9 cellular contexts compared by ENCODE assay signal in the genomic region with DNA sequence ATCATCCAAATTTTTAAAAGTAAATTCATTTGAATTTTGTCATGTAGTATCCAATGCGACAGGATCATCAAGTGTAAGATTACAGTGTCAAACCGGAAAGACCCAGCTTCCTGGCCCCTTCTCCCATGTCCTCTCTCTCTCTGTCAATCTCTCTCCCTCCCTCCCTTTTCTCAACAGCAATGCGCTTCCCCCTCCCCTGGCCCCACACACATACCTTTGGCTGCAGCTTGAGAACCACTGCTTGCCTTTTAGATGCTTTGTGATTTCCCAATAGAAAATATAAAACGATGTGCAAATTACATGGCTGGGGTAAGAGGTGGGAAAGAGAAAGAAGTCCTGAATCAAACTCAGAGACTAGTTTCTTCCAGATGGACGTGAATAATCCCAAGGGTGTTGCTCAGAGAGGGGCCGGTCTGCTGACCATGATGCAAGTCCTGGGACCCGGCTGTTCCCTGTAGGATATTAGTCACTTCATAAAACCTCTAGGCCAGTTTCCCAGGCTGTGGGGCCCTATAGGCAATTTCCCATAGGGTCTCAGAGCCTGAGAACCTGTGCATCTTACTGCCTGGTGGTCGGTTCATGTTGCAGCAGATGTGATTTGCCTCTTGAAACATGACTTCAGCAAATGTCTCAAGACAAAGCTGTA. TPM values are rescaled to one million over a fixed set of nuclear protein-coding genes. Genes with fewer than 3 reads are reported as not detected.
DNase-seq lines count a peak whose midpoint lies in the region; ATAC-seq and TF ChIP-seq lines count a peak whose summit lies in the region.
"Had no signal": no experiment of that assay in that cellular context is flagged by ENCODE, and none has a peak within 500 bp of the region (broad histone marks: within the 10 kb centered on the region; RNA-seq: fewer than 3 reads in every experiment).

No MANE protein-coding gene starts in this region.

- H3K79me2 ChIP-seq in DOHH2 (ENCODE audit: control insufficient read depth, low read length) = peaks cover 1% of the 10 kb centered on the region; the same call in 1 of the 2 replicates

- H3K27ac Mint-ChIP-seq in T-helper 17 cell = peak overlapping the region; percentile 98

- no peaks in the 10 kb centered on the region for H3K9me2 ChIP-seq in DOHH2 (replicated peaks; ENCODE audit: control insufficient read depth, low read length)

- H3F3A ChIP-seq in DOHH2 (ENCODE audit: control insufficient read depth, insufficient read depth) = peaks cover 39% of the 10 kb centered on the region

- intact Hi-C loops in gastrocnemius medialis (cut with DNase I; ENCODE audit: low total_unique reads) = no loop called here

- no peak for TF ChIP-seq EP300 in gastroesophageal sphincter (IDR thresholded peaks at IDR 0.05)

- H3K9me3 ChIP-seq in DOHH2 (ENCODE audit: control insufficient read depth, insufficient read depth, low read length) = no peaks in the 10 kb centered on the region
- no peaks in the 10 kb centered on the region for H3K9me3 ChIP-seq in T-helper 17 cell (ENCODE audit: control insufficient read depth, low read length, poor library complexity, severe bottlenecking)
- H3K9me3 ChIP-seq in gastroesophageal sphincter = no peaks in the 10 kb centered on the region
- no peaks in the 10 kb centered on the region for H3K9me3 ChIP-seq in gastrocnemius medialis

- peaks cover 12% of the 10 kb centered on the region for H3K36me3 ChIP-seq in DOHH2 (ENCODE audit: control insufficient read depth, low read length)
- no peaks in the 10 kb centered on the region for H3K36me3 ChIP-seq in gastroesophageal sphincter
- H3K36me3 ChIP-seq in gastrocnemius medialis = no peaks in the 10 kb centered on the region

- H3K4me1 ChIP-seq in DOHH2 (ENCODE audit: control insufficient read depth, low read length) (peaks cover 100% of the 10 kb centered on the region), gastroesophageal sphincter (no peaks in the 10 kb centered on the region), gastrocnemius medialis (peaks cover 0 to 5% of the 10 kb centered on the region in 2 donors)

- H3K27ac ChIP-seq in DOHH2 (ENCODE audit: low read depth, low read length) (peak overlapping the region; percentile 98), gastroesophageal sphincter (peak overlapping the region in 1 of 4 donors; percentile 41), gastrocnemius medialis (peak overlapping the region; percentile 32 to 75 (median 48))
- H3K27ac ChIP-seq: epithelial cell of prostate had no signal

- no peaks in the 10 kb centered on the region for H4K20me1 ChIP-seq in DOHH2 (ENCODE audit: control insufficient read depth, insufficient read depth, low read depth, low read length)

- 52 to 82% methylated on average over 4 to 7 of the region's 8 CpGs for WGBS in gastroesophageal sphincter (ENCODE audit: low coverage in 1 of 2), 2 donors

- no peak overlapping the region for H3K4me3 Mint-ChIP-seq in T-helper 17 cell

- no peaks in the 10 kb centered on the region for H3K36me3 Mint-ChIP-seq in T-helper 17 cell (ENCODE audit: low read depth)

- no peak for DNase-seq in T-helper 17 cell
- DNase-seq in gastrocnemius medialis = peak; percentile 41 to 58
- DNase-seq in SKM-1 (lab: John Stamatoyannopoulos, UW; ENCODE audit: unreplicated experiment) = no peak
- DNase-seq in NCI-H1105 treated with DMSO at 0.1 percent for 48 hours (lab: John Stamatoyannopoulos, UW) = no peak

- peaks cover 78% of the 10 kb centered on the region for H3K4me1 Mint-ChIP-seq in T-helper 17 cell

- no peaks in the 10 kb centered on the region for H3K27me3 Mint-ChIP-seq in T-helper 17 cell

- H3K27me3 ChIP-seq in DOHH2 (ENCODE audit: control insufficient read depth, low read length) (no peaks in the 10 kb centered on the region), gastroesophageal sphincter (no peaks in the 10 kb centered on the region), gastrocnemius medialis (no peaks in the 10 kb centered on the region)

- in situ Hi-C loops in gastrocnemius medialis (cut with MboI; ENCODE audit: low sequenced_read_pairs in 4 of 4) = no loop called here

- peak overlapping the region; percentile 53 for H3K4me2 ChIP-seq in DOHH2 (ENCODE audit: low read length)

- TF ChIP-seq CTCF in DOHH2 (IDR thresholded peaks at IDR 0.05; ENCODE audit: low read depth, low read length, poor library complexity, severe bottlenecking) (no peak), gastroesophageal sphincter (IDR thresholded peaks at IDR 0.05) (no peak), gastrocnemius medialis (IDR thresholded peaks at IDR 0.05 in 4 of 5, conservative IDR thresholded peaks at IDR 0.05 in 1 of 5) (no peak)

- no peak for TF ChIP-seq POLR2A in gastroesophageal sphincter (IDR thresholded peaks at IDR 0.05)
- no peak for TF ChIP-seq POLR2A in gastrocnemius medialis (IDR thresholded peaks at IDR 0.05)

- H3K4me3 ChIP-seq in DOHH2 (ENCODE audit: low read length) (peak overlapping the region; percentile 30), gastroesophageal sphincter (no peak overlapping the region), gastrocnemius medialis (no peak overlapping the region)

- ATAC-seq in T-helper 17 cell = no peak
- ATAC-seq in gastroesophageal sphincter = peak; percentile 79
- ATAC-seq in gastrocnemius medialis = peak; percentile 63 to 69
- ATAC-seq in HG03457 (IDR thresholded peaks at IDR 0.05; ENCODE audit: unreplicated experiment) = no peak
- no peak for ATAC-seq in HG02938 (IDR thresholded peaks at IDR 0.05; ENCODE audit: unreplicated experiment)

RNA-seq across cellular contexts. Expression of gene ETS1, which starts 34.3 kb away (rescaled TPM):
- total RNA-seq in T-helper 17 cell (100 to 1,000 TPM; 670 to 745 TPM), gastroesophageal sphincter (10 to 100 TPM; 32.2 to 65.2 (median 51.0) TPM), gastrocnemius medialis (10 to 100 TPM; 16.8 to 24.9 (median 21.8) TPM)

Comparison
In these comparisons a context has a peak if more than half of its experiments do, and no peak if none do; other contexts are left out.
1. ATAC-seq: peak in gastroesophageal sphincter (single experiment) and gastrocnemius medialis (2 of 2); none in T-helper 17 cell (single experiment), HG03457 (single experiment) and HG02938 (single experiment).
2. DNase-seq: peak in gastrocnemius medialis (2 of 2); none in T-helper 17 cell (0 of 3), SKM-1 (single experiment) and NCI-H1105 treated with DMSO at 0.1 percent for 48 hours (single experiment).
3. RNA of gene ETS1, which starts 34.3 kb away (total RNA-seq): 670 to 745 TPM in T-helper 17 cell; 32.2 to 65.2 TPM in gastroesophageal sphincter and 16.8 to 24.9 TPM in gastrocnemius medialis; every median in the first group is over 10 times any median in the second.